7 cellular contexts compared by ENCODE assay signal in genomic region chr19:18637644-18638630, GRCh38. TPM values are rescaled to one million over a fixed set of nuclear protein-coding genes. Genes with fewer than 3 reads are reported as not detected.
DNase-seq lines count a peak whose midpoint lies in the region; ATAC-seq and TF ChIP-seq lines count a peak whose summit lies in the region.

No MANE protein-coding gene starts in this region.

- CTCF ChIA-PET in MCF 10A (lab: Yijun Ruan, JAX) = no interaction called here

- peak; percentile 43 for ATAC-seq in mucosa of descending colon
- ATAC-seq in GM18870 (IDR thresholded peaks at IDR 0.05; ENCODE audit: unreplicated experiment) = no peak
- no peak for ATAC-seq in GM19328 (IDR thresholded peaks at IDR 0.05; ENCODE audit: unreplicated experiment)

- DNase-seq in GDM1 (lab: John Stamatoyannopoulos, UW) = peak; percentile 4
- peak; percentile 46 for DNase-seq in LoVo (ENCODE audit: low spot score)
- DNase-seq in MCF 10A (ENCODE audit: unreplicated experiment) = peak; percentile 37
- DNase-seq in mucosa of descending colon = peak; percentile 67 to 71 (median 67)
- no peak for DNase-seq in UCSD-AML1 (lab: John Stamatoyannopoulos, UW; ENCODE audit: unreplicated experiment)

- H3K9me3 Mint-ChIP-seq in MCF 10A (ENCODE audit: unreplicated experiment) = no peaks in the 10 kb centered on the region

- H3K27me3 Mint-ChIP-seq in MCF 10A (ENCODE audit: insufficient read depth, unreplicated experiment) = no peaks in the 10 kb centered on the region

- no peak overlapping the region for H3K4me3 ChIP-seq in mucosa of descending colon

- POLR2A ChIA-PET in MCF 10A (lab: Yijun Ruan, JAX) = interaction anchor here (0.6 to 0.8 kb wide), 3 partner anchors 67 to 872 kb away, joined by 3 to 5 read pairs (median 4); no protein-coding TSS in a partner anchor

- peaks cover 30% of the 10 kb centered on the region for H3K4me1 Mint-ChIP-seq in MCF 10A (ENCODE audit: insufficient read depth, unreplicated experiment)

- H3K4me3 Mint-ChIP-seq in MCF 10A (ENCODE audit: unreplicated experiment) = peak overlapping the region; percentile 82

- H3K27ac Mint-ChIP-seq in MCF 10A (ENCODE audit: low read depth, unreplicated experiment) = no peak overlapping the region

- no peaks in the 10 kb centered on the region for H3K9me3 ChIP-seq in mucosa of descending colon

- H3K4me1 ChIP-seq in mucosa of descending colon (ENCODE audit: low read depth) = peaks cover 24% of the 10 kb centered on the region

- peaks cover 5% of the 10 kb centered on the region for H3K36me3 Mint-ChIP-seq in MCF 10A (ENCODE audit: insufficient read depth, unreplicated experiment)

- no peak for TF ChIP-seq CTCF in MCF 10A (IDR thresholded peaks at IDR 0.05; ENCODE audit: unreplicated experiment)
- no peak for TF ChIP-seq CTCF in mucosa of descending colon (IDR thresholded peaks at IDR 0.05)

- intact Hi-C loops in MCF 10A (cut with micrococcal nuclease) = loop anchor here (5.0 kb wide), 1 partner anchor 39 kb away; no protein-coding TSS in a partner anchor
- intact Hi-C loops in mucosa of descending colon (cut with DNase I, micrococcal nuclease) = no loop called here

- no TSS peak for BruUV-seq in MCF 10A (replicated peaks; lab: Mats Ljungman, UMichigan)

- H3K36me3 ChIP-seq in mucosa of descending colon (ENCODE audit: low read depth) = no peaks in the 10 kb centered on the region

RNA-seq across cellular contexts. Expression of gene KLHL26, which starts 1.1 kb away (rescaled TPM):
- total RNA-seq in MCF 10A (2022) (6.6 and 8.9 TPM in 2 replicates), mucosa of descending colon (10 to 100 TPM in 1 of 3 donors, 1 to 10 TPM in 2; 7.6 to 16.6 (median 8.9) TPM)

RNA-seq across cellular contexts. Expression of gene TMEM59L, which starts 25.3 kb away (rescaled TPM):
- total RNA-seq in MCF 10A (2022) (0.33 and 0.64 TPM in 2 replicates), mucosa of descending colon (10 to 100 TPM in 1 of 3 donors, 1 to 10 TPM in 1, under 1 TPM in 1; 0.93 to 10.5 (median 1.4) TPM)

RNA-seq across cellular contexts. Expression of gene CRLF1, which starts 31.3 kb away (rescaled TPM):
- 4.3 and 4.8 TPM in 2 replicates for total RNA-seq in MCF 10A (2022)
- 1 to 10 TPM; 1.3 to 7.0 (median 6.6) TPM for total RNA-seq in mucosa of descending colon

RNA-seq across cellular contexts. Expression of gene CRTC1, which starts 45.5 kb away (rescaled TPM):
- 8.6 and 11.1 TPM in 2 replicates for total RNA-seq in MCF 10A (2022)
- total RNA-seq in mucosa of descending colon = 10 to 100 TPM; 11.5 to 15.1 (median 12.5) TPM

RNA-seq across cellular contexts. Expression of gene REX1BD, which starts 49.3 kb away (rescaled TPM):
- total RNA-seq in MCF 10A (2022) (29.6 and 49.3 TPM in 2 replicates), mucosa of descending colon (10 to 100 TPM; 48.2 to 55.4 (median 49.3) TPM)
